Comparison of ENCODE assay signal across 8 cellular contexts in the genomic region with DNA sequence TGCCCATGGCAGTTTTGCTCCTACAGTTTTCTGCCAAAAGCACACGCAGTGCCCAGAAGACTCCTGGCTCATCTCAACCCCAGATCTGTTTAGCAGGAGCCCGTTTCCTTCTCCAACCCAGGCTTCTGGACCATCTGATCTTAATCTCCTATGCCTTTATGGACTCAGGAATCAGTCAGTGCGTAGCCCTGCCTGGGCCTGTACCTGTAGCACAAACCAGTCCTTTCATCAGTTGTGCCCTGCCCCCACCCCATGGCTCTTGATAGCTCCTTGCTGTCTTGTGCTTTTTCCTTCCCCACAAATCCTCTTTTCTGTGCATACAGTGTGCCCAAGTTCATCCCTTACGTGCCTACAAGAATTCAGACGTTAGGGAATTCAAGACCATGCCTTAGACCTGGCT. TPM values are rescaled to one million over a fixed set of nuclear protein-coding genes. Genes with fewer than 3 reads are reported as not detected.
A peak's percentile ranks its signal among the peaks of the same experiment; 100 is the strongest.
DNase-seq lines count a peak whose midpoint lies in the region; ATAC-seq and TF ChIP-seq lines count a peak whose summit lies in the region.

No MANE protein-coding gene starts in this region.

- H3K9ac ChIP-seq in OCI-LY3 (ENCODE audit: low read length) (peak overlapping the region; percentile 76; the same call in 1 of the 2 replicates), endodermal cell (ENCODE audit: extremely low read depth, low read length, poor library complexity, severe bottlenecking) (peak overlapping the region; percentile 87)

- H4K20me1 ChIP-seq in OCI-LY3 (ENCODE audit: insufficient read depth, low read length) = no peaks in the 10 kb centered on the region
- no peaks in the 10 kb centered on the region for H4K20me1 ChIP-seq in osteoblast (ENCODE audit: insufficient read depth, low read length)

- no peak overlapping the region for H2AFZ ChIP-seq in OCI-LY3 (ENCODE audit: low read depth, low read length)
- peak overlapping the region; percentile 97 for H2AFZ ChIP-seq in osteoblast (ENCODE audit: low read length)

- H3K4me1 ChIP-seq in OCI-LY3 (ENCODE audit: low read length) (no peaks in the 10 kb centered on the region), endodermal cell (ENCODE audit: control insufficient read depth, insufficient read depth, low read length) (peaks cover 2% of the 10 kb centered on the region), osteoblast (ENCODE audit: insufficient read depth, low read length) (peaks cover 6% of the 10 kb centered on the region)

- H3K27me3 ChIP-seq in OCI-LY3 (ENCODE audit: low read depth, low read length) (no peaks in the 10 kb centered on the region), endodermal cell (ENCODE audit: control insufficient read depth, insufficient read depth, low read length, poor library complexity, severe bottlenecking) (no peaks in the 10 kb centered on the region), osteoblast (ENCODE audit: insufficient read depth, low read length) (no peaks in the 10 kb centered on the region)

- 52 to 82% methylated on average over 4 to 5 of the region's 5 CpGs for WGBS in endodermal cell (ENCODE audit: insufficient coverage in 1 of 2, insufficient read length in 1 of 2), 2 experiments

- H3K79me2 ChIP-seq in OCI-LY3 (ENCODE audit: low read length) (peaks cover 25% of the 10 kb centered on the region), osteoblast (ENCODE audit: insufficient read depth, low read length) (peaks cover 34% of the 10 kb centered on the region)

- no peak for TF ChIP-seq CTCF in OCI-LY3 (IDR thresholded peaks at IDR 0.05; ENCODE audit: low read depth, low read length)
- TF ChIP-seq CTCF in endodermal cell (conservative IDR thresholded peaks at IDR 0.05) = no peak
- TF ChIP-seq CTCF in osteoblast (IDR thresholded peaks at IDR 0.05; ENCODE audit: extremely low read depth, low read depth, low read length) = no peak

- H3K4me3 Mint-ChIP-seq in endodermal cell = peak overlapping the region; percentile 97

- H3K4me2 ChIP-seq in OCI-LY3 (ENCODE audit: low read length) (peak overlapping the region; percentile 57), osteoblast (ENCODE audit: insufficient read depth, low read length) (peak overlapping the region; percentile 89)

- DNase-seq in COLO668 (lab: John Stamatoyannopoulos, UW; ENCODE audit: unreplicated experiment) (peak; percentile 29), endodermal cell (no peak), osteoblast (ENCODE audit: insufficient read length, low spot score, missing footprints) (peak; percentile 26), KG1 (lab: John Stamatoyannopoulos, UW) (no peak), NCI-H226 (no peak), NOMO-1 treated with dmso at 0.1 percent for 144 hours (lab: John Stamatoyannopoulos, UW; ENCODE audit: unreplicated experiment) (no peak)

- peaks cover 7% of the 10 kb centered on the region for H3K4me1 Mint-ChIP-seq in endodermal cell

- H3K9me3 Mint-ChIP-seq in endodermal cell = peaks cover 31% of the 10 kb centered on the region

- H3K27me3 Mint-ChIP-seq in endodermal cell (ENCODE audit: insufficient read depth) = peaks cover 7% of the 10 kb centered on the region

- H3K27ac Mint-ChIP-seq in endodermal cell = peak overlapping the region; percentile 100

- H3K4me3 ChIP-seq in OCI-LY3 (ENCODE audit: low read length) = peak overlapping the region; percentile 79
- peak overlapping the region; percentile 95 for H3K4me3 ChIP-seq in endodermal cell (ENCODE audit: low read length)
- peak overlapping the region; percentile 83 for H3K4me3 ChIP-seq in osteoblast (ENCODE audit: insufficient read depth, low read length)

- 0 out of 2 replicates have a peak, but pooled peaks cover 12% of the 10 kb centered on the region for H3K9me3 ChIP-seq in OCI-LY3 (ENCODE audit: insufficient read depth, low read length)
- peaks cover 59% of the 10 kb centered on the region for H3K9me3 ChIP-seq in endodermal cell (ENCODE audit: control insufficient read depth, low read length)
- no peaks in the 10 kb centered on the region for H3K9me3 ChIP-seq in osteoblast (ENCODE audit: low read depth, low read length)

- ATAC-seq in GM18511 (IDR thresholded peaks at IDR 0.05; ENCODE audit: unreplicated experiment) = no peak

- H3K27ac ChIP-seq in OCI-LY3 (ENCODE audit: low read length) (peak overlapping the region; percentile 73; the same call in 1 of the 2 replicates), endodermal cell (ENCODE audit: low read depth, low read length) (no peak overlapping the region), osteoblast (ENCODE audit: low read depth, low read length) (no peak overlapping the region)

- H3K36me3 Mint-ChIP-seq in endodermal cell (ENCODE audit: low read depth) = peaks cover 16% of the 10 kb centered on the region

- H3K36me3 ChIP-seq in OCI-LY3 (replicated peaks; ENCODE audit: low read depth, low read length) (peaks cover 12% of the 10 kb centered on the region), endodermal cell (ENCODE audit: control insufficient read depth, insufficient read depth, low read length) (peaks cover 50% of the 10 kb centered on the region), osteoblast (ENCODE audit: insufficient read depth, low read length) (no peaks in the 10 kb centered on the region)

RNA-seq across cellular contexts. Expression of gene ZNF718, which starts 1.5 kb away (rescaled TPM):
- 10 to 100 TPM; 15.8 to 23.7 TPM for total RNA-seq in endodermal cell
- polyA plus RNA-seq in endodermal cell (2013, experiment 1 of 2) = 10.2 TPM
- polyA plus RNA-seq in endodermal cell (2013, experiment 2 of 2) = 9.3 TPM
- total RNA-seq in osteoblast = 5.6 and 5.8 TPM in 2 replicates

Comparison
In these comparisons a context has a peak if more than half of its experiments do, and no peak if none do; other contexts are left out.
1. DNase-seq: peak in COLO668 (single experiment) and osteoblast (single experiment); none in endodermal cell (single experiment), KG1 (single experiment), NCI-H226 (single experiment) and NOMO-1 treated with dmso at 0.1 percent for 144 hours (single experiment).
2. Peak in every context shown above with its lines, with median percentiles within 50 percentile points of each other: H3K4me3 ChIP-seq.